ENCODE assay signal across 21 cellular contexts in genomic region chr3:29731050-29731449, GRCh38.
DNase-seq lines count a peak whose midpoint lies in the region; ATAC-seq, FAIRE-seq and TF ChIP-seq lines count a peak whose summit lies in the region.
"Had no signal": no experiment of that assay in that cellular context is flagged by ENCODE, and none has a peak within 500 bp of the region (broad histone marks: within the 10 kb centered on the region; RNA-seq: fewer than 3 reads in every experiment).

No MANE protein-coding gene starts in this region.

- H4K20me1 ChIP-seq in HepG2 (ENCODE audit: insufficient read depth, low read length): no peaks in the 10 kb centered on the region
- H4K20me1 ChIP-seq: BLaER1 had no signal

- H3K9me3 ChIP-seq in liver (ENCODE audit: control insufficient read depth in 4 of 4, low read length in 3 of 4): no peaks in the 10 kb centered on the region
- H3K9me3 ChIP-seq in HepG2 (ENCODE audit: low read length): no peaks in the 10 kb centered on the region
- H3K9me3 ChIP-seq: BLaER1 had no signal

- ATAC-seq in HepG2 (no peak), natural killer cell (no peak), GM18517 (IDR thresholded peaks at IDR 0.05; ENCODE audit: unreplicated experiment) (no peak)
- ATAC-seq: GM23338, HCT116 had no signal

- no peaks in the 10 kb centered on the region for H3K79me2 ChIP-seq in HepG2 (ENCODE audit: insufficient read depth, low read length)

- H3K27ac ChIP-seq in liver (ENCODE audit: low read depth in 1 of 2, low read length in 2 of 2) (no peak overlapping the region), HepG2 (ENCODE audit: extremely low read length, insufficient read depth, low read length) (no peak overlapping the region)
- H3K27ac ChIP-seq: BLaER1, HL-60 had no signal

- BruUV-seq in HepG2 (replicated peaks; lab: Mats Ljungman, UMichigan): no TSS peak

- no peaks in the 10 kb centered on the region for H3K36me3 Mint-ChIP-seq in natural killer cell
- H3K36me3 Mint-ChIP-seq: CD14-positive monocyte; CD4-positive, alpha-beta memory T cell had no signal

- H3K4me1 ChIP-seq in liver (ENCODE audit: control insufficient read depth in 4 of 4, insufficient read depth in 4 of 4, low read length in 3 of 4) (no peaks in the 10 kb centered on the region), HepG2 (ENCODE audit: insufficient read depth, low read length) (no peaks in the 10 kb centered on the region)
- H3K4me1 ChIP-seq: BLaER1 had no signal

- TF ChIP-seq RAD21 in liver (IDR thresholded peaks at IDR 0.05) (no peak), HepG2 (CRISPR knock-in tag; IDR thresholded peaks at IDR 0.05) (no peak)

- TF ChIP-seq EP300 in HepG2 (IDR thresholded peaks at IDR 0.05; ENCODE audit: low read depth in 2 of 2, low read length in 2 of 2): no peak
- TF ChIP-seq EP300 in HepG2 (CRISPR knock-in tag; IDR thresholded peaks at IDR 0.05; ENCODE audit: borderline replicate concordance): no peak

- H3K27me3 Mint-ChIP-seq in natural killer cell (ENCODE audit: low read depth in 2 of 2): no peaks in the 10 kb centered on the region
- H3K27me3 Mint-ChIP-seq: CD4-positive, alpha-beta memory T cell had no signal

- POLR2A ChIA-PET in HepG2 (lab: Yijun Ruan, JAX): no interaction called here

- H3K9ac ChIP-seq in liver (ENCODE audit: low read depth in 1 of 2, low read length in 2 of 2) (no peak overlapping the region), HepG2 (ENCODE audit: insufficient read depth, low read depth, low read length) (no peak overlapping the region)
- H3K9ac ChIP-seq: BLaER1 had no signal

- intact Hi-C loops in HepG2 (cut with micrococcal nuclease; ENCODE audit: unreplicated experiment): no loop called here
- intact Hi-C loops in natural killer cell (cut with micrococcal nuclease): no loop called here

- peaks cover 7 to 11% of the 10 kb centered on the region in 2 donors for H3K9me3 Mint-ChIP-seq in natural killer cell
- H3K9me3 Mint-ChIP-seq: GM23338, HFFc6 had no signal

- H3K27me3 ChIP-seq in liver (ENCODE audit: control insufficient read depth in 4 of 4, insufficient read depth in 4 of 4, low read length in 3 of 4) (no peaks in the 10 kb centered on the region), HepG2 (ENCODE audit: control insufficient read depth in 1 of 2, insufficient read depth in 2 of 2, low read length in 2 of 2) (no peaks in the 10 kb centered on the region)
- H3K27me3 ChIP-seq: BLaER1 had no signal

- 22% methylated on average over 1 of the region's 1 CpG for WGBS in liver
- 0% methylated on average over 1 of the region's 1 CpG for WGBS in HepG2 (ENCODE audit: low lambda C conversion rate)

- H3K36me3 ChIP-seq in liver (ENCODE audit: control insufficient read depth in 4 of 4, insufficient read depth in 3 of 4, low read depth in 1 of 4, low read length in 3 of 4) (no peaks in the 10 kb centered on the region), HepG2 (replicated peaks in 1 of 2; ENCODE audit: control insufficient read depth in 1 of 2, insufficient read depth in 2 of 2, low read length in 2 of 2) (no peaks in the 10 kb centered on the region)
- H3K36me3 ChIP-seq: BLaER1 had no signal

- H3K4me3 ChIP-seq in liver (ENCODE audit: low read depth in 1 of 3, low read length in 3 of 3): no peak overlapping the region
- H3K4me3 ChIP-seq in HepG2 (replicated peaks in 1 of 3; ENCODE audit: insufficient read depth in 1 of 3, low read depth in 2 of 3, low read length in 3 of 3): no peak overlapping the region
- no peak overlapping the region for H3K4me3 ChIP-seq in fibroblast of pulmonary artery (replicated peaks; ENCODE audit: low read depth, low read length)
- H3K4me3 ChIP-seq: BLaER1, GM23338 had no signal

- no peak overlapping the region for H3K27ac Mint-ChIP-seq in natural killer cell
- H3K27ac Mint-ChIP-seq: CD14-positive monocyte; CD4-positive, alpha-beta memory T cell; GM23338; HFFc6 had no signal

- no peak overlapping the region for H3K4me3 Mint-ChIP-seq in natural killer cell
- H3K4me3 Mint-ChIP-seq: CD14-positive monocyte; CD4-positive, alpha-beta memory T cell; GM23338; HFFc6 had no signal

- no peak for FAIRE-seq in HepG2 (lab: Jason Lieb, UNC)
- FAIRE-seq: GM12892, GM18507 had no signal

- no peak overlapping the region for H3K4me2 ChIP-seq in HepG2 (ENCODE audit: low read depth, low read length)
- H3K4me2 ChIP-seq: BLaER1, GM23338 had no signal

- no peak for TF ChIP-seq POLR2A in HepG2 (IDR thresholded peaks at IDR 0.05; ENCODE audit: insufficient read depth in 1 of 2, low read depth in 2 of 2, low read length in 2 of 2)

- no peak overlapping the region for H2AFZ ChIP-seq in HepG2 (ENCODE audit: low read length)

- TF ChIP-seq CTCF in liver (IDR thresholded peaks at IDR 0.05; ENCODE audit: low read depth, low read length, missing input control) (no peak), HepG2 (CRISPR knock-in tag; IDR thresholded peaks at IDR 0.05) (no peak), fibroblast of pulmonary artery (IDR thresholded peaks at IDR 0.05; ENCODE audit: low read length, missing control alignments) (no peak), natural killer cell (IDR thresholded peaks at IDR 0.05) (no peak)

- in situ Hi-C loops in HepG2 (cut with HindIII; ENCODE audit: extremely low pct_ligation_motif_present, low pct_unique_long_range_greater_than_20kb): no loop called here

- CTCF ChIA-PET in HepG2 (lab: Yijun Ruan, JAX; ENCODE audit: low intra/inter-chr PET ratio, low total read pairs): no interaction called here

- H3K4me1 Mint-ChIP-seq in natural killer cell: no peaks in the 10 kb centered on the region
- H3K4me1 Mint-ChIP-seq: CD14-positive monocyte; CD4-positive, alpha-beta memory T cell had no signal

- DNase-seq in HepG2 (ENCODE audit: low spot score) (no peak), fibroblast of pulmonary artery (ENCODE audit: low read depth) (peak; percentile 71), pulmonary artery endothelial cell (ENCODE audit: low read depth, low spot score) (peak; percentile 7), NCI-H187 treated with DMSO at 0.1 percent for 48 hours (lab: John Stamatoyannopoulos, UW) (no peak), natural killer cell (no peak)
- DNase-seq: 8988T; CD4-positive, alpha-beta memory T cell; DMS153; DMS79; GDM1; H7; HFFc6 had no signal

TF ChIP-seq in liver, 16 proteins besides CTCF, POLR2A, EP300 and RAD21:
- no peak for TF ChIP-seq HNF4G (IDR thresholded peaks at IDR 0.05)
- peak; percentile 56 to 62 for TF ChIP-seq RXRA (IDR thresholded peaks at IDR 0.05)
- TF ChIP-seq REST (IDR thresholded peaks at IDR 0.05): no peak

TF ChIP-seq in HepG2, 621 proteins besides CTCF, POLR2A, EP300 and RAD21 (continues in another document):
- TF ChIP-seq TRAFD1 (CRISPR knock-in tag; IDR thresholded peaks at IDR 0.05; ENCODE audit: borderline replicate concordance): no peak
- no peak for TF ChIP-seq ZNF710 (CRISPR knock-in tag; IDR thresholded peaks at IDR 0.05; ENCODE audit: borderline replicate concordance)
- no peak for TF ChIP-seq BRF2 (CRISPR knock-in tag; IDR thresholded peaks at IDR 0.05)
- TF ChIP-seq TEF (CRISPR knock-in tag; IDR thresholded peaks at IDR 0.05): no peak
- TF ChIP-seq BRD4 (CRISPR knock-in tag; IDR thresholded peaks at IDR 0.05): no peak
- TF ChIP-seq ZFP82 (CRISPR knock-in tag; IDR thresholded peaks at IDR 0.05; ENCODE audit: borderline replicate concordance): no peak
- TF ChIP-seq NFE2L1 (CRISPR knock-in tag; IDR thresholded peaks at IDR 0.05; ENCODE audit: borderline replicate concordance): no peak
- no peak for TF ChIP-seq ZNF10 (CRISPR knock-in tag; IDR thresholded peaks at IDR 0.05; ENCODE audit: borderline replicate concordance, low read depth)
- TF ChIP-seq ZNF484 (CRISPR knock-in tag; IDR thresholded peaks at IDR 0.05; ENCODE audit: borderline replicate concordance, low read depth): no peak
- no peak for TF ChIP-seq SMAD1 (CRISPR knock-in tag; IDR thresholded peaks at IDR 0.05; ENCODE audit: borderline replicate concordance, low read depth)

Comparison
In these comparisons a context has a peak if more than half of its experiments do, and no peak if none do; other contexts are left out.
1. DNase-seq: peak in fibroblast of pulmonary artery (single experiment) and pulmonary artery endothelial cell (single experiment); none in HepG2 (single experiment), NCI-H187 treated with DMSO at 0.1 percent for 48 hours (single experiment) and natural killer cell (single experiment).